ENCODE assay signal across 2 cellular contexts in the genomic region with DNA sequence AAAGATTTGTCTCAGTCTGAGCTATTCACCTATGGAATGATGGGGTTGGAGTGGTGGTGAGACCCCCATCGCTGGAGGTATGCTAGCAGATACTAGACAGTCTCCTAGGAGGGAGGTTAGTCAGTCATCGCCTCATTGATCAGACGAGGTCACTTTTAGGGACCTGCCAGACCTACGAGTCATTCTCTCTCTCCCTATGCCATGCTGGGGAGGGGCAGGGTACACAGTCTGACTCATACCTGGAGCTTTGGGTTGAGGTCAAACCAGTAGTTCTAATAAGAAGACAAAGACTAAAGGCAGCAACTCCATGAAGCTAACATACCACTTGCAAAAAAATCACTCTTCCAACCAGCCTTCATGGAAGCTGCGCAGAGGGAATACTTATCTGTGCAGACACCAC.
TF ChIP-seq lines count a peak whose summit lies in the region.

No MANE protein-coding gene starts in this region.

TF ChIP-seq in GM23338, 12 proteins besides CTCF, POLR2A, EP300 and RAD21 (continued from another document):
- no peak for TF ChIP-seq JUNB (IDR thresholded peaks at IDR 0.05; ENCODE audit: unreplicated experiment)
- TF ChIP-seq, protein P1, sequence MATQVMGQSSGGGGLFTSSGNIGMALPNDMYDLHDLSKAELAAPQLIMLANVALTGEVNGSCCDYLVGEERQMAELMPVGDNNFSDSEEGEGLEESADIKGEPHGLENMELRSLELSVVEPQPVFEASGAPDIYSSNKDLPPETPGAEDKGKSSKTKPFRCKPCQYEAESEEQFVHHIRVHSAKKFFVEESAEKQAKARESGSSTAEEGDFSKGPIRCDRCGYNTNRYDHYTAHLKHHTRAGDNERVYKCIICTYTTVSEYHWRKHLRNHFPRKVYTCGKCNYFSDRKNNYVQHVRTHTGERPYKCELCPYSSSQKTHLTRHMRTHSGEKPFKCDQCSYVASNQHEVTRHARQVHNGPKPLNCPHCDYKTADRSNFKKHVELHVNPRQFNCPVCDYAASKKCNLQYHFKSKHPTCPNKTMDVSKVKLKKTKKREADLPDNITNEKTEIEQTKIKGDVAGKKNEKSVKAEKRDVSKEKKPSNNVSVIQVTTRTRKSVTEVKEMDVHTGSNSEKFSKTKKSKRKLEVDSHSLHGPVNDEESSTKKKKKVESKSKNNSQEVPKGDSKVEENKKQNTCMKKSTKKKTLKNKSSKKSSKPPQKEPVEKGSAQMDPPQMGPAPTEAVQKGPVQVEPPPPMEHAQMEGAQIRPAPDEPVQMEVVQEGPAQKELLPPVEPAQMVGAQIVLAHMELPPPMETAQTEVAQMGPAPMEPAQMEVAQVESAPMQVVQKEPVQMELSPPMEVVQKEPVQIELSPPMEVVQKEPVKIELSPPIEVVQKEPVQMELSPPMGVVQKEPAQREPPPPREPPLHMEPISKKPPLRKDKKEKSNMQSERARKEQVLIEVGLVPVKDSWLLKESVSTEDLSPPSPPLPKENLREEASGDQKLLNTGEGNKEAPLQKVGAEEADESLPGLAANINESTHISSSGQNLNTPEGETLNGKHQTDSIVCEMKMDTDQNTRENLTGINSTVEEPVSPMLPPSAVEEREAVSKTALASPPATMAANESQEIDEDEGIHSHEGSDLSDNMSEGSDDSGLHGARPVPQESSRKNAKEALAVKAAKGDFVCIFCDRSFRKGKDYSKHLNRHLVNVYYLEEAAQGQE (IDR thresholded peaks at IDR 0.05; ENCODE audit: unreplicated experiment) = no peak
- no peak for TF ChIP-seq ZNF331 (CRISPR knock-in tag; IDR thresholded peaks at IDR 0.05; ENCODE audit: low read depth)
- TF ChIP-seq, protein P2, sequence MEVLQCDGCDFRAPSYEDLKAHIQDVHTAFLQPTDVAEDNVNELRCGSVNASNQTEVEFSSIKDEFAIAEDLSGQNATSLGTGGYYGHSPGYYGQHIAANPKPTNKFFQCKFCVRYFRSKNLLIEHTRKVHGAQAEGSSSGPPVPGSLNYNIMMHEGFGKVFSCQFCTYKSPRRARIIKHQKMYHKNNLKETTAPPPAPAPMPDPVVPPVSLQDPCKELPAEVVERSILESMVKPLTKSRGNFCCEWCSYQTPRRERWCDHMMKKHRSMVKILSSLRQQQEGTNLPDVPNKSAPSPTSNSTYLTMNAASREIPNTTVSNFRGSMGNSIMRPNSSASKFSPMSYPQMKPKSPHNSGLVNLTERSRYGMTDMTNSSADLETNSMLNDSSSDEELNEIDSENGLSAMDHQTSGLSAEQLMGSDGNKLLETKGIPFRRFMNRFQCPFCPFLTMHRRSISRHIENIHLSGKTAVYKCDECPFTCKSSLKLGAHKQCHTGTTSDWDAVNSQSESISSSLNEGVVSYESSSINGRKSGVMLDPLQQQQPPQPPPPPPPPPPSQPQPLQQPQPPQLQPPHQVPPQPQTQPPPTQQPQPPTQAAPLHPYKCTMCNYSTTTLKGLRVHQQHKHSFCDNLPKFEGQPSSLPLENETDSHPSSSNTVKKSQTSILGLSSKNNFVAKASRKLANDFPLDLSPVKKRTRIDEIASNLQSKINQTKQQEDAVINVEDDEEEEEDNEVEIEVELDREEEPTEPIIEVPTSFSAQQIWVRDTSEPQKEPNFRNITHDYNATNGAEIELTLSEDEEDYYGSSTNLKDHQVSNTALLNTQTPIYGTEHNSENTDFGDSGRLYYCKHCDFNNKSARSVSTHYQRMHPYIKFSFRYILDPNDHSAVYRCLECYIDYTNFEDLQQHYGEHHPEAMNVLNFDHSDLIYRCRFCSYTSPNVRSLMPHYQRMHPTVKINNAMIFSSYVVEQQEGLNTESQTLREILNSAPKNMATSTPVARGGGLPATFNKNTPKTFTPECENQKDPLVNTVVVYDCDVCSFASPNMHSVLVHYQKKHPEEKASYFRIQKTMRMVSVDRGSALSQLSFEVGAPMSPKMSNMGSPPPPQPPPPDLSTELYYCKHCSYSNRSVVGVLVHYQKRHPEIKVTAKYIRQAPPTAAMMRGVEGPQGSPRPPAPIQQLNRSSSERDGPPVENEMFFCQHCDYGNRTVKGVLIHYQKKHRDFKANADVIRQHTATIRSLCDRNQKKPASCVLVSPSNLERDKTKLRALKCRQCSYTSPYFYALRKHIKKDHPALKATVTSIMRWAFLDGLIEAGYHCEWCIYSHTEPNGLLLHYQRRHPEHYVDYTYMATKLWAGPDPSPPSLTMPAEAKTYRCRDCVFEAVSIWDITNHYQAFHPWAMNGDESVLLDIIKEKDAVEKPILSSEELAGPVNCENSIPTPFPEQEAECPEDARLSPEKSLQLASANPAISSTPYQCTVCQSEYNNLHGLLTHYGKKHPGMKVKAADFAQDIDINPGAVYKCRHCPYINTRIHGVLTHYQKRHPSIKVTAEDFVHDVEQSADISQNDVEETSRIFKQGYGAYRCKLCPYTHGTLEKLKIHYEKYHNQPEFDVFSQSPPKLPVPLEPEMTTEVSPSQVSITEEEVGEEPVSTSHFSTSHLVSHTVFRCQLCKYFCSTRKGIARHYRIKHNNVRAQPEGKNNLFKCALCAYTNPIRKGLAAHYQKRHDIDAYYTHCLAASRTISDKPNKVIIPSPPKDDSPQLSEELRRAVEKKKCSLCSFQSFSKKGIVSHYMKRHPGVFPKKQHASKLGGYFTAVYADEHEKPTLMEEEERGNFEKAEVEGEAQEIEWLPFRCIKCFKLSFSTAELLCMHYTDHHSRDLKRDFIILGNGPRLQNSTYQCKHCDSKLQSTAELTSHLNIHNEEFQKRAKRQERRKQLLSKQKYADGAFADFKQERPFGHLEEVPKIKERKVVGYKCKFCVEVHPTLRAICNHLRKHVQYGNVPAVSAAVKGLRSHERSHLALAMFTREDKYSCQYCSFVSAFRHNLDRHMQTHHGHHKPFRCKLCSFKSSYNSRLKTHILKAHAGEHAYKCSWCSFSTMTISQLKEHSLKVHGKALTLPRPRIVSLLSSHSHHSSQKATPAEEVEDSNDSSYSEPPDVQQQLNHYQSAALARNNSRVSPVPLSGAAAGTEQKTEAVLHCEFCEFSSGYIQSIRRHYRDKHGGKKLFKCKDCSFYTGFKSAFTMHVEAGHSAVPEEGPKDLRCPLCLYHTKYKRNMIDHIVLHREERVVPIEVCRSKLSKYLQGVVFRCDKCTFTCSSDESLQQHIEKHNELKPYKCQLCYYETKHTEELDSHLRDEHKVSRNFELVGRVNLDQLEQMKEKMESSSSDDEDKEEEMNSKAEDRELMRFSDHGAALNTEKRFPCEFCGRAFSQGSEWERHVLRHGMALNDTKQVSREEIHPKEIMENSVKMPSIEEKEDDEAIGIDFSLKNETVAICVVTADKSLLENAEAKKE (CRISPR knock-in tag; IDR thresholded peaks at IDR 0.05) = no peak
- TF ChIP-seq POLR2AphosphoS5 (IDR thresholded peaks at IDR 0.05; ENCODE audit: low read depth) = no peak
- TF ChIP-seq CREB1 (CRISPR knock-in tag; IDR thresholded peaks at IDR 0.05; ENCODE audit: low read depth) = no peak
- TF ChIP-seq, protein P3, sequence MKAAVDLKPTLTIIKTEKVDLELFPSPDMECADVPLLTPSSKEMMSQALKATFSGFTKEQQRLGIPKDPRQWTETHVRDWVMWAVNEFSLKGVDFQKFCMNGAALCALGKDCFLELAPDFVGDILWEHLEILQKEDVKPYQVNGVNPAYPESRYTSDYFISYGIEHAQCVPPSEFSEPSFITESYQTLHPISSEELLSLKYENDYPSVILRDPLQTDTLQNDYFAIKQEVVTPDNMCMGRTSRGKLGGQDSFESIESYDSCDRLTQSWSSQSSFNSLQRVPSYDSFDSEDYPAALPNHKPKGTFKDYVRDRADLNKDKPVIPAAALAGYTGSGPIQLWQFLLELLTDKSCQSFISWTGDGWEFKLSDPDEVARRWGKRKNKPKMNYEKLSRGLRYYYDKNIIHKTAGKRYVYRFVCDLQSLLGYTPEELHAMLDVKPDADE (IDR thresholded peaks at IDR 0.05) = no peak
- no peak for TF ChIP-seq ZNF114 (CRISPR knock-in tag; IDR thresholded peaks at IDR 0.05)
- TF ChIP-seq STAT1 (IDR thresholded peaks at IDR 0.05; ENCODE audit: unreplicated experiment) = no peak
- TF ChIP-seq NANOG (IDR thresholded peaks at IDR 0.05; ENCODE audit: borderline replicate concordance) = no peak

TF ChIP-seq in endothelial cell of umbilical vein, 7 proteins besides CTCF, POLR2A, EP300 and RAD21 (continued from another document):
- TF ChIP-seq GATA2 (IDR thresholded peaks at IDR 0.05; ENCODE audit: insufficient read depth, insufficient read length, low read depth, low read length) = no peak
